7 cellular contexts compared by ENCODE assay signal in the genomic region with DNA sequence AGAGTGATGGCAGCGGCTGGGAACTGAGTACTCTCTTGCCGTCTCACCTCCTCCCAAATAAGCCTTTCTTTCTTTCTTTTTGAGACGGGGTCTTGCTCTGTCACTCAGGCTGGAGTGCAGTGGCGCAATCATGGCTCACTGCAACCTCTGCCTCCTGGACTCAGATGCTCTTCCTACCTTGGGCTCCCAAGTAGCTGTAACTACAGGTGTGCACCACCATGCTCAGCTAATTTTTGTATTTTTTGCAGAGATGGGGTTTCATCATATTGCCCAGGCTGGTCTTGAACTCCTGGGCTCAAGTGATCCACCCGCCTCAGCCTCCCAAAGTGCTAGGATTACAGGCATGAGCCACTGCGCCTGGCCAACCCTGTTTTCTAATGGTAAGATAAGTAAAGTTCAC.
DNase-seq lines count a peak whose midpoint lies in the region; ATAC-seq, FAIRE-seq and TF ChIP-seq lines count a peak whose summit lies in the region.
"Not testable (repeated sequence)": the region's sequence is repeated elsewhere in the genome, so short reads cannot be mapped to it uniquely, and the experiment has no call there.

No MANE protein-coding gene starts in this region.

- FAIRE-seq in GM12878 (lab: Jason Lieb, UNC); HepG2 (lab: Jason Lieb, UNC): not testable (repeated sequence)

- TF ChIP-seq EP300 in GM12878 (IDR thresholded peaks at IDR 0.05; ENCODE audit: borderline replicate concordance in 1 of 2, control insufficient read depth in 1 of 2, low read depth in 2 of 2, low read length in 2 of 2); HepG2 (IDR thresholded peaks at IDR 0.05; ENCODE audit: low read depth in 2 of 2, low read length in 2 of 2); HepG2 (CRISPR knock-in tag; IDR thresholded peaks at IDR 0.05; ENCODE audit: borderline replicate concordance); stomach (IDR thresholded peaks at IDR 0.05): not testable (repeated sequence)

- in situ Hi-C loops in GM12878 (cut with MboI); HepG2 (cut with HindIII; ENCODE audit: extremely low pct_ligation_motif_present, low pct_unique_long_range_greater_than_20kb): not testable (repeated sequence)

- BruUV-seq in GM12878 (replicated peaks; lab: Mats Ljungman, UMichigan), result TSS peak; percentile 64
- not testable (repeated sequence) for BruUV-seq in HepG2 (replicated peaks; lab: Mats Ljungman, UMichigan)

- RAD21 ChIA-PET in GM12878 (lab: Charles Lee; ENCODE audit: unreplicated experiment), result interaction anchor here (1.1 kb wide), 1 partner anchor 9 kb away, joined by 3 read pairs; no protein-coding TSS in a partner anchor

- CTCF ChIA-PET in GM12878 (lab: Yijun Ruan, JAX); HepG2 (lab: Yijun Ruan, JAX; ENCODE audit: low intra/inter-chr PET ratio, low total read pairs): not testable (repeated sequence)

- intact Hi-C loops in GM12878 (cut with micrococcal nuclease; ENCODE audit: unreplicated experiment); stomach (cut with DNase I; ENCODE audit: low total_unique reads): not testable (repeated sequence)
- intact Hi-C loops in HepG2 (cut with micrococcal nuclease; ENCODE audit: unreplicated experiment), result loop anchor here (10.0 kb wide), 1 partner anchor 201 kb away; a partner anchor contains a TSS

- SMC1A ChIA-PET in GM12878 (lab: Charles Lee; ENCODE audit: uncharacterized antibody, unreplicated experiment), result interaction anchor here (1.0 to 3.5 kb wide), 8 partner anchors 10 to 204 kb away, joined by 3 to 13 read pairs (median 4); a partner anchor contains a TSS

- not testable (repeated sequence) for H3K27me3 ChIP-seq in GM12878 (replicated peaks in 1 of 2; ENCODE audit: control insufficient read depth in 2 of 2, insufficient read depth in 2 of 2, low read length in 1 of 2); HepG2 (ENCODE audit: control insufficient read depth in 1 of 2, insufficient read depth in 2 of 2, low read length in 2 of 2); stomach

- not testable (repeated sequence) for TF ChIP-seq POLR2A in GM12878 (IDR thresholded peaks at IDR 0.05; ENCODE audit: low read depth, low read length); HepG2 (IDR thresholded peaks at IDR 0.05; ENCODE audit: insufficient read depth in 1 of 2, low read depth in 2 of 2, low read length in 2 of 2); stomach (IDR thresholded peaks at IDR 0.05)

- peak; percentile 12 for ATAC-seq in GM18511 (IDR thresholded peaks at IDR 0.05; ENCODE audit: unreplicated experiment)
- ATAC-seq in GM19351 (IDR thresholded peaks at IDR 0.05; ENCODE audit: unreplicated experiment), result peak; percentile 4
- ATAC-seq in HG03159 (IDR thresholded peaks at IDR 0.05; ENCODE audit: unreplicated experiment), result peak; percentile 3
- not testable (repeated sequence) for ATAC-seq in GM12878, HepG2

- not testable (repeated sequence) for H2AFZ ChIP-seq in GM12878 (ENCODE audit: control insufficient read depth, low read depth, low read length); HepG2 (ENCODE audit: low read length)

- not testable (repeated sequence) for DNase-seq in GM12865 (ENCODE audit: low read depth); GM12878 (ENCODE audit: low read depth, low spot score); HepG2 (ENCODE audit: low spot score); stomach

- H4K20me1 ChIP-seq in GM12878 (ENCODE audit: control insufficient read depth, insufficient read depth); HepG2 (ENCODE audit: insufficient read depth, low read length): not testable (repeated sequence)

- H3K4me3 ChIP-seq in GM12865 (ENCODE audit: low read depth, low read length), result peak overlapping the region; percentile 18
- H3K4me3 ChIP-seq in GM12878; HepG2 (replicated peaks in 1 of 3; ENCODE audit: insufficient read depth in 1 of 3, low read depth in 2 of 3, low read length in 3 of 3); stomach: not testable (repeated sequence)

- TF ChIP-seq RAD21 in GM12878 (IDR thresholded peaks at IDR 0.05; ENCODE audit: insufficient read depth, low read depth, low read length); HepG2 (CRISPR knock-in tag; IDR thresholded peaks at IDR 0.05): not testable (repeated sequence)

- not testable (repeated sequence) for H3K79me2 ChIP-seq in GM12878 (ENCODE audit: control insufficient read depth, insufficient read depth, low read length); HepG2 (ENCODE audit: insufficient read depth, low read length)

- H3K27ac ChIP-seq in GM12878 (ENCODE audit: control insufficient read depth, insufficient read depth) (peak overlapping the region; percentile 36; the same call in 1 of the 2 replicates), HepG2 (ENCODE audit: extremely low read length, insufficient read depth, low read length) (peak overlapping the region; percentile 58), stomach (peak overlapping the region in 4 of 5 donors; percentile 17 to 72 (median 48))

- H3K9me3 ChIP-seq in GM12878 (replicated peaks; ENCODE audit: control insufficient read depth, insufficient read depth, low read length); HepG2 (ENCODE audit: low read length); stomach: not testable (repeated sequence)

- H3K9ac ChIP-seq in GM12878 (ENCODE audit: control insufficient read depth, insufficient read depth, low read length); HepG2 (ENCODE audit: insufficient read depth, low read depth, low read length): not testable (repeated sequence)

- H3K36me3 ChIP-seq in GM12878 (ENCODE audit: control insufficient read depth in 2 of 2, insufficient read depth in 2 of 2, low read length in 1 of 2); HepG2 (replicated peaks in 1 of 2; ENCODE audit: control insufficient read depth in 1 of 2, insufficient read depth in 2 of 2, low read length in 2 of 2); stomach: not testable (repeated sequence)

- TF ChIP-seq CTCF in GM12865 (IDR thresholded peaks at IDR 0.05; ENCODE audit: insufficient read depth, low read depth, low read length, missing control alignments); GM12878 (IDR thresholded peaks at IDR 0.05 in 2 of 3, conservative IDR thresholded peaks at IDR 0.05 in 1 of 3; ENCODE audit: control insufficient read depth in 2 of 3, extremely low read depth in 1 of 3, insufficient read depth in 1 of 3, low read depth in 3 of 3, low read length in 3 of 3); HepG2 (CRISPR knock-in tag; IDR thresholded peaks at IDR 0.05); stomach (IDR thresholded peaks at IDR 0.05): not testable (repeated sequence)

- H3K4me1 ChIP-seq in GM12878 (ENCODE audit: control insufficient read depth, insufficient read depth, low read length), result not testable (repeated sequence)
- H3K4me1 ChIP-seq in HepG2 (ENCODE audit: insufficient read depth, low read length) (peaks cover 52% of the 10 kb centered on the region), stomach (peaks cover 0 to 18% (median 6%) of the 10 kb centered on the region in 4 donors)

- H3K4me2 ChIP-seq in GM12878 (ENCODE audit: control insufficient read depth, insufficient read depth), result 0 out of 2 replicates have a peak overlapping the region, but pooled peaks have one; percentile 2
- H3K4me2 ChIP-seq in HepG2 (ENCODE audit: low read depth, low read length), result peak overlapping the region; percentile 45

- WGBS in GM12878 (ENCODE audit: insufficient coverage, insufficient replicate concordance, low lambda C conversion rate, missing lambda C conversion rate), result 60% methylated on average over 6 of the region's 6 CpGs
- WGBS in HepG2 (ENCODE audit: low lambda C conversion rate), result 95% methylated on average over 6 of the region's 6 CpGs
- 79 to 89% (median 85%) methylated on average over 6 of the region's 6 CpGs for WGBS in stomach, 5 donors

- POLR2A ChIA-PET in GM12878 (lab: Charles Lee), result interaction anchor here (1.7 kb wide), 1 partner anchor 9 kb away, joined by 6 read pairs; no protein-coding TSS in a partner anchor
- POLR2A ChIA-PET in HepG2 (lab: Yijun Ruan, JAX), result interaction anchor here (1.2 kb wide), 1 partner anchor 175 kb away, joined by 3 read pairs; a partner anchor contains a TSS

TF ChIP-seq in GM12878, 131 proteins besides CTCF, POLR2A, EP300 and RAD21:
- peak; percentile 78; the same call in 1 of the 2 replicates for TF ChIP-seq SMARCA5 (IDR thresholded peaks at IDR 0.05)
- peak; percentile 60; the same call in 1 of the 2 replicates for TF ChIP-seq HDGF (IDR thresholded peaks at IDR 0.05)

TF ChIP-seq in HepG2, 621 proteins besides CTCF, POLR2A, EP300 and RAD21:
- 0 out of 2 replicates have a peak, but pooled peaks have one; percentile 23 for TF ChIP-seq SSRP1 (CRISPR knock-in tag; IDR thresholded peaks at IDR 0.05)
- peak; percentile 75; the same call in 1 of the 2 replicates for TF ChIP-seq ZNF460 (CRISPR knock-in tag; IDR thresholded peaks at IDR 0.05; ENCODE audit: borderline replicate concordance)
